In genomic region chr15:84631706-84632272, GRCh38 we compare ENCODE assay signal across 8 cellular contexts. TPM values are rescaled to one million over a fixed set of nuclear protein-coding genes. Genes with fewer than 3 reads are reported as not detected.
DNase-seq lines count a peak whose midpoint lies in the region; ATAC-seq, FAIRE-seq and TF ChIP-seq lines count a peak whose summit lies in the region.

No MANE protein-coding gene starts in this region.

- no peaks in the 10 kb centered on the region for H3K36me3 Mint-ChIP-seq in activated T-cell treated with anti-CD3 and anti-CD28 coated beads, Interleukin-2, amount 50 U/mL, for 4 hours (ENCODE audit: insufficient read depth)
- H3K36me3 Mint-ChIP-seq in activated T-helper 17 cell treated with anti-CD3 and anti-CD28 coated beads, Interleukin-2, amount 50 U/mL, for 72 hours (ENCODE audit: low read depth) = peaks cover 55% of the 10 kb centered on the region

- DNase-seq in activated T-cell treated with anti-CD3 and anti-CD28 coated beads, Interleukin-2, amount 50 U/mL, for 4 hours = no peak
- DNase-seq in activated T-cell treated with anti-CD3 and anti-CD28 coated beads, Interleukin-2, amount 50 U/mL, for 1 hour = no peak
- DNase-seq in kidney (no peak), testis (peak; percentile 24), NCI-H187 treated with DMSO at 0.1 percent for 48 hours (lab: John Stamatoyannopoulos, UW) (no peak)

- H3K4me3 ChIP-seq in kidney (ENCODE audit: low read length in 2 of 2) (peak overlapping the region; percentile 77 to 90), testis (peak overlapping the region; percentile 59 to 66)

- H3K36me3 ChIP-seq in kidney (ENCODE audit: control insufficient read depth in 1 of 2, insufficient read depth in 2 of 2, low read length in 2 of 2) = no peaks in the 10 kb centered on the region
- no peaks in the 10 kb centered on the region for H3K36me3 ChIP-seq in testis (ENCODE audit: low read depth, missing control alignments)

- peak overlapping the region; percentile 94 for H3K27ac Mint-ChIP-seq in activated T-helper 17 cell treated with anti-CD3 and anti-CD28 coated beads, Interleukin-2, amount 50 U/mL, for 72 hours

- TF ChIP-seq CTCF in kidney (IDR thresholded peaks at IDR 0.05; ENCODE audit: borderline replicate concordance, extremely low read depth, insufficient read depth) (no peak), testis (IDR thresholded peaks at IDR 0.05) (no peak)

- no peaks in the 10 kb centered on the region for H3K9me3 Mint-ChIP-seq in activated T-cell treated with anti-CD3 and anti-CD28 coated beads, Interleukin-2, amount 50 U/mL, for 4 hours
- H3K9me3 Mint-ChIP-seq in activated T-helper 17 cell treated with anti-CD3 and anti-CD28 coated beads, Interleukin-2, amount 50 U/mL, for 72 hours = no peaks in the 10 kb centered on the region

- H3K9ac ChIP-seq in kidney (ENCODE audit: low read length in 2 of 2) = peak overlapping the region; percentile 49 to 92

- no peak for TF ChIP-seq POLR2A in testis (IDR thresholded peaks at IDR 0.05)

- peak overlapping the region; percentile 95 for H3K4me3 Mint-ChIP-seq in activated T-cell treated with anti-CD3 and anti-CD28 coated beads, Interleukin-2, amount 50 U/mL, for 4 hours
- H3K4me3 Mint-ChIP-seq in activated T-helper 17 cell treated with anti-CD3 and anti-CD28 coated beads, Interleukin-2, amount 50 U/mL, for 72 hours = peak overlapping the region; percentile 95

- no peaks in the 10 kb centered on the region for H3K27me3 ChIP-seq in testis

- peak in 1 of 2 donors; percentile 1 for ATAC-seq in activated T-cell treated with anti-CD3 and anti-CD28 coated beads, Interleukin-2, amount 50 U/mL, for 4 hours
- no peak for ATAC-seq in activated T-helper 17 cell treated with anti-CD3 and anti-CD28 coated beads, Interleukin-2, amount 50 U/mL, for 72 hours (replicated peaks)
- ATAC-seq in GM18870 (IDR thresholded peaks at IDR 0.05; ENCODE audit: unreplicated experiment) = no peak
- no peak for ATAC-seq in HG03159 (IDR thresholded peaks at IDR 0.05; ENCODE audit: unreplicated experiment)

- H3K9me3 ChIP-seq in kidney (ENCODE audit: control insufficient read depth in 1 of 2, low read length in 2 of 2) (no peaks in the 10 kb centered on the region), testis (no peaks in the 10 kb centered on the region)

- H3K27me3 Mint-ChIP-seq in activated T-cell treated with anti-CD3 and anti-CD28 coated beads, Interleukin-2, amount 50 U/mL, for 4 hours (ENCODE audit: low read depth) = no peaks in the 10 kb centered on the region
- H3K27me3 Mint-ChIP-seq in activated T-helper 17 cell treated with anti-CD3 and anti-CD28 coated beads, Interleukin-2, amount 50 U/mL, for 72 hours = no peaks in the 10 kb centered on the region

- peaks cover 44% of the 10 kb centered on the region for H3K4me1 Mint-ChIP-seq in activated T-cell treated with anti-CD3 and anti-CD28 coated beads, Interleukin-2, amount 50 U/mL, for 4 hours (ENCODE audit: low read depth)
- H3K4me1 Mint-ChIP-seq in activated T-helper 17 cell treated with anti-CD3 and anti-CD28 coated beads, Interleukin-2, amount 50 U/mL, for 72 hours = peaks cover 17% of the 10 kb centered on the region

- no peak for FAIRE-seq in kidney (lab: Jason Lieb, UNC)

- H3K4me1 ChIP-seq in kidney (ENCODE audit: control insufficient read depth in 1 of 2, insufficient read depth in 1 of 2, low read depth in 1 of 2, low read length in 2 of 2) (peaks cover 4 to 13% of the 10 kb centered on the region in 2 donors), testis (peaks cover 31% of the 10 kb centered on the region)

- WGBS in testis, 2 donors = 12 to 21% methylated on average over 7 of the region's 7 CpGs

- intact Hi-C loops in kidney (cut with DNase I) (no loop called here), testis (cut with DNase I; ENCODE audit: low total_unique reads) (no loop called here)

- H3K27ac ChIP-seq in kidney (ENCODE audit: low read depth in 2 of 2, low read length in 2 of 2) (peak overlapping the region; percentile 72 to 89), testis (peak overlapping the region; percentile 81 to 82)

RNA-seq across cellular contexts. Expression of gene WDR73, which starts 22.3 kb away (rescaled TPM):
- 10 to 100 TPM; 31.1 to 38.8 (median 36.0) TPM for total RNA-seq in activated T-cell treated with anti-CD3 and anti-CD28 coated beads, Interleukin-2, amount 50 U/mL, for 4 hours
- total RNA-seq in activated T-helper 17 cell treated with anti-CD3 and anti-CD28 coated beads, Interleukin-2, amount 50 U/mL, for 72 hours = 10 to 100 TPM; 14.8 to 22.5 TPM
- total RNA-seq in kidney (39.2 TPM), testis (10 to 100 TPM; 40.4 to 49.1 TPM)
- polyA plus RNA-seq in kidney (ENCODE audit: insufficient read depth, low read depth, low replicate concordance) (26.2 TPM), testis (ENCODE audit: insufficient read depth, low read depth, low replicate concordance) (38.4 TPM)

RNA-seq across cellular contexts. Expression of gene NMB, which starts 26.2 kb away (rescaled TPM):
- 10 to 100 TPM in 1 of 3 donors, 1 to 10 TPM in 2; 9.1 to 12.0 (median 9.3) TPM for total RNA-seq in activated T-cell treated with anti-CD3 and anti-CD28 coated beads, Interleukin-2, amount 50 U/mL, for 4 hours
- 1 to 10 TPM; 7.8 TPM for total RNA-seq in activated T-helper 17 cell treated with anti-CD3 and anti-CD28 coated beads, Interleukin-2, amount 50 U/mL, for 72 hours
- total RNA-seq in kidney = 11.8 TPM
- polyA plus RNA-seq in kidney (ENCODE audit: insufficient read depth, low read depth, low replicate concordance) = 19.7 TPM
- 10 to 100 TPM; 11.0 to 17.5 TPM for total RNA-seq in testis
- polyA plus RNA-seq in testis (ENCODE audit: insufficient read depth, low read depth, low replicate concordance) = 7.5 TPM

RNA-seq across cellular contexts. Expression of gene ZSCAN2, which starts 31.0 kb away (rescaled TPM):
- 1 to 10 TPM; 6.3 to 9.3 (median 6.6) TPM for total RNA-seq in activated T-cell treated with anti-CD3 and anti-CD28 coated beads, Interleukin-2, amount 50 U/mL, for 4 hours
- total RNA-seq in activated T-helper 17 cell treated with anti-CD3 and anti-CD28 coated beads, Interleukin-2, amount 50 U/mL, for 72 hours = 10 to 100 TPM in 1 of 2 donors, 1 to 10 TPM in 1; 9.0 to 14.1 TPM
- total RNA-seq in kidney (10.3 TPM), testis (10 to 100 TPM; 15.3 to 16.1 TPM)
- polyA plus RNA-seq in kidney (ENCODE audit: insufficient read depth, low read depth, low replicate concordance) (11.4 TPM), testis (ENCODE audit: insufficient read depth, low read depth, low replicate concordance) (18.6 TPM)
